Comparison of ENCODE assay signal across 9 cellular contexts in genomic region chr20:371755-372542, GRCh38. TPM values are rescaled to one million over a fixed set of nuclear protein-coding genes. Genes with fewer than 3 reads are reported as not detected.
DNase-seq lines count a peak whose midpoint lies in the region; ATAC-seq and TF ChIP-seq lines count a peak whose summit lies in the region.
"Had no signal": no experiment of that assay in that cellular context is flagged by ENCODE, and none has a peak within 500 bp of the region (broad histone marks: within the 10 kb centered on the region; RNA-seq: fewer than 3 reads in every experiment).

No MANE protein-coding gene starts in this region.

- peaks cover 42% of the 10 kb centered on the region for H3K4me1 Mint-ChIP-seq in activated CD8-positive, alpha-beta T cell treated with anti-CD3 and anti-CD28 coated beads, Interleukin-2, amount 10 ng/mL, durations not matched to agents 7 days and 5 days (ENCODE audit: low read depth)
- H3K4me1 Mint-ChIP-seq in progenitor cell of endocrine pancreas (ENCODE audit: low read depth): peaks cover 27% of the 10 kb centered on the region
- H3K4me1 Mint-ChIP-seq: central memory CD8-positive, alpha-beta T cell had no signal

- no peak overlapping the region for H3K4me3 Mint-ChIP-seq in activated CD8-positive, alpha-beta T cell treated with anti-CD3 and anti-CD28 coated beads, Interleukin-2, amount 10 ng/mL, durations not matched to agents 7 days and 5 days
- H3K4me3 Mint-ChIP-seq in progenitor cell of endocrine pancreas (ENCODE audit: low read depth): no peak overlapping the region
- H3K4me3 Mint-ChIP-seq: central memory CD8-positive, alpha-beta T cell had no signal

- CTCF ChIA-PET in activated CD8-positive, alpha-beta T cell treated with anti-CD3 and anti-CD28 coated beads, Interleukin-2, amount 10 ng/mL, durations not matched to agents 7 days and 5 days (lab: Charles Lee): interaction anchor here (0.7 to 2.1 kb wide), 4 partner anchors 10 to 60 kb away, joined by 3 to 6 read pairs (median 4); no protein-coding TSS in a partner anchor

- TF ChIP-seq CTCF in progenitor cell of endocrine pancreas (IDR thresholded peaks at IDR 0.05; ENCODE audit: unreplicated experiment): no peak

- POLR2A ChIA-PET in activated CD8-positive, alpha-beta T cell treated with anti-CD3 and anti-CD28 coated beads, Interleukin-2, amount 10 ng/mL, durations not matched to agents 7 days and 5 days (lab: Charles Lee): interaction anchor here (0.7 to 1.3 kb wide), 3 partner anchors 9 to 36 kb away, joined by 3 to 7 read pairs (median 4); partner anchors contain the start of gene RBCK1

- H3K27me3 Mint-ChIP-seq in activated CD8-positive, alpha-beta T cell treated with anti-CD3 and anti-CD28 coated beads, Interleukin-2, amount 10 ng/mL, durations not matched to agents 7 days and 5 days (ENCODE audit: low read depth): peaks cover 3% of the 10 kb centered on the region
- peaks cover 6% of the 10 kb centered on the region for H3K27me3 Mint-ChIP-seq in progenitor cell of endocrine pancreas

- DNase-seq in AG20443 (ENCODE audit: low spot score) (peak; percentile 73), HuH-7 (ENCODE audit: low spot score) (peak; percentile 92), islet precursor cell (peak; percentile 85), progenitor cell of endocrine pancreas (ENCODE audit: low spot score, unreplicated experiment) (no peak), cerebellum (ENCODE audit: low spot score) (no peak)
- no peak for DNase-seq in activated CD8-positive, alpha-beta T cell treated with anti-CD3 and anti-CD28 coated beads, Interleukin-2, amount 10 ng/mL, durations not matched to agents 7 days and 5 days

- H3K9me3 Mint-ChIP-seq in activated CD8-positive, alpha-beta T cell treated with anti-CD3 and anti-CD28 coated beads, Interleukin-2, amount 10 ng/mL, durations not matched to agents 7 days and 5 days (ENCODE audit: insufficient read depth): no peaks in the 10 kb centered on the region
- no peaks in the 10 kb centered on the region for H3K9me3 Mint-ChIP-seq in progenitor cell of endocrine pancreas (ENCODE audit: low read depth)
- H3K9me3 Mint-ChIP-seq: central memory CD8-positive, alpha-beta T cell had no signal

- no peaks in the 10 kb centered on the region for H3K36me3 Mint-ChIP-seq in activated CD8-positive, alpha-beta T cell treated with anti-CD3 and anti-CD28 coated beads, Interleukin-2, amount 10 ng/mL, durations not matched to agents 7 days and 5 days (ENCODE audit: low read depth)
- H3K36me3 Mint-ChIP-seq in progenitor cell of endocrine pancreas (ENCODE audit: insufficient read depth): no peaks in the 10 kb centered on the region

- peak overlapping the region; percentile 66 for H3K27ac Mint-ChIP-seq in activated CD8-positive, alpha-beta T cell treated with anti-CD3 and anti-CD28 coated beads, Interleukin-2, amount 10 ng/mL, durations not matched to agents 7 days and 5 days
- H3K27ac Mint-ChIP-seq in progenitor cell of endocrine pancreas: no peak overlapping the region

- peak; percentile 21 for ATAC-seq in activated CD8-positive, alpha-beta T cell treated with anti-CD3 and anti-CD28 coated beads, Interleukin-2, amount 10 ng/mL, durations not matched to agents 7 days and 5 days
- ATAC-seq in HG03521 (IDR thresholded peaks at IDR 0.05; ENCODE audit: unreplicated experiment) (no peak), GM18858 (IDR thresholded peaks at IDR 0.05; ENCODE audit: unreplicated experiment) (no peak)

RNA-seq across cellular contexts. Expression of gene TRIB3, which starts 8.6 kb away (rescaled TPM):
- total RNA-seq in activated CD8-positive, alpha-beta T cell treated with anti-CD3 and anti-CD28 coated beads, Interleukin-2, amount 10 ng/mL, durations not matched to agents 7 days and 5 days: 10 to 100 TPM; 32.6 to 32.8 TPM
- 5.2 and 7.8 TPM in 2 replicates for total RNA-seq in progenitor cell of endocrine pancreas
- 7.1 TPM for total RNA-seq in cerebellum

RNA-seq across cellular contexts. Expression of gene NRSN2, which starts 25.0 kb away (rescaled TPM):
- total RNA-seq in activated CD8-positive, alpha-beta T cell treated with anti-CD3 and anti-CD28 coated beads, Interleukin-2, amount 10 ng/mL, durations not matched to agents 7 days and 5 days: 1 to 10 TPM; 1.4 to 2.4 TPM
- total RNA-seq in progenitor cell of endocrine pancreas (28.9 and 33.0 TPM in 2 replicates), cerebellum (21.0 TPM)

RNA-seq across cellular contexts. Expression of gene RBCK1, which starts 36.1 kb away (rescaled TPM):
- total RNA-seq in activated CD8-positive, alpha-beta T cell treated with anti-CD3 and anti-CD28 coated beads, Interleukin-2, amount 10 ng/mL, durations not matched to agents 7 days and 5 days: 100 to 1,000 TPM; 135 to 149 TPM
- total RNA-seq in progenitor cell of endocrine pancreas: 92.7 and 108 TPM in 2 replicates
- 18.8 TPM for total RNA-seq in cerebellum

RNA-seq across cellular contexts. Expression of gene SOX12, which starts 46.6 kb away (rescaled TPM):
- 1 to 10 TPM; 5.5 to 5.8 TPM for total RNA-seq in activated CD8-positive, alpha-beta T cell treated with anti-CD3 and anti-CD28 coated beads, Interleukin-2, amount 10 ng/mL, durations not matched to agents 7 days and 5 days
- total RNA-seq in progenitor cell of endocrine pancreas: 54.8 and 59.0 TPM in 2 replicates
- total RNA-seq in cerebellum: 8.5 TPM

Comparison
In these comparisons a context has a peak if more than half of its experiments do, and no peak if none do; other contexts are left out.
1. DNase-seq: peak in AG20443 (single experiment), HuH-7 (single experiment) and islet precursor cell (single experiment); none in activated CD8-positive, alpha-beta T cell treated with anti-CD3 and anti-CD28 coated beads, Interleukin-2, amount 10 ng/mL, durations not matched to agents 7 days and 5 days (single experiment), progenitor cell of endocrine pancreas (single experiment) and cerebellum (single experiment).